ENCODE assay signal across 25 cellular contexts in the genomic region with DNA sequence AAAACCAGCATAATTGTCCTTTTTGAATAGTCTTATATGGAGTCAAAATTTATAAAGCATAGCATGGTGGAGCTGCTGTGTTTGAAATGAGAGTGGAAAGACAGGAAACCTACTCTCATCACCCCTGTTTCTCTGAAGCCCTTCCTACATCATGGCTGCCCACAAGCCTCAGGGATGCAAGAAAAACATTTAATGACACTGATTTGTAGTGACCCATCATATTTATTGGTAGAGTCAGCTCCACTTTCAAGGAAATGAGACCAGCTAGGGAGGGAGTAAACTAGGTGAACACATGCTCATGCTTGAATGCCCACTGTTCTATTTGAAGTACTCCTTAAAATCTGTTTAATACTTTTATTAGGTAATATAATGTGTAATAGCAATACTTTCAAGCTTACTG.
"Had no signal": no experiment of that assay in that cellular context is flagged by ENCODE, and none has a peak within 500 bp of the region (broad histone marks: within the 10 kb centered on the region; RNA-seq: fewer than 3 reads in every experiment).

No MANE protein-coding gene starts in this region.

- H3K79me2 ChIP-seq: hepatocyte had no signal

- H3K4me1 ChIP-seq: foreskin keratinocyte, heart left ventricle, prostate gland, suprapubic skin, transverse colon, upper lobe of right lung, uterus had no signal

- H3K27me3 ChIP-seq: dorsolateral prefrontal cortex, foreskin keratinocyte, gastroesophageal sphincter, heart left ventricle, hepatocyte, neutrophil, sigmoid colon, suprapubic skin, transverse colon, upper lobe of right lung, uterus had no signal

- H2AFZ ChIP-seq: hepatocyte had no signal

- H3K4me1 Mint-ChIP-seq: memory B cell; stimulated activated naive B cell treated with anti-CD40 and anti-IgM and Interleukin-4, amounts not matched to agents 10 μg/mL and 1 μg/mL and 100 μg/mL, for 72 hours; stimulated activated naive CD8-positive, alpha-beta T cell treated with anti-CD3 and anti-CD28 coated beads, Interleukin-15, amount 100 ng/mL, for 72 hours had no signal

- H3K27me3 Mint-ChIP-seq: naive thymus-derived CD4-positive, alpha-beta T cell; stimulated activated naive CD8-positive, alpha-beta T cell treated with anti-CD3 and anti-CD28 coated beads, Interleukin-15, amount 100 ng/mL, for 72 hours had no signal

- H3K36me3 Mint-ChIP-seq: memory B cell; naive thymus-derived CD4-positive, alpha-beta T cell; stimulated activated naive B cell treated with anti-CD40 and anti-IgM and Interleukin-4, amounts not matched to agents 10 μg/mL and 1 μg/mL and 100 μg/mL, for 72 hours had no signal

- H3K27ac ChIP-seq: dorsolateral prefrontal cortex, foreskin keratinocyte, gastroesophageal sphincter, heart left ventricle, hepatocyte, neutrophil, prostate gland, sigmoid colon, suprapubic skin, transverse colon, upper lobe of right lung, uterus had no signal

- H3K9me3 ChIP-seq: gastroesophageal sphincter, heart left ventricle, mucosa of descending colon, neutrophil, prostate gland, sigmoid colon, suprapubic skin, transverse colon, upper lobe of right lung, uterus had no signal

- H3K4me3 Mint-ChIP-seq: memory B cell; naive thymus-derived CD4-positive, alpha-beta T cell; stimulated activated naive B cell treated with anti-CD40 and anti-IgM and Interleukin-4, amounts not matched to agents 10 μg/mL and 1 μg/mL and 100 μg/mL, for 72 hours; stimulated activated naive CD8-positive, alpha-beta T cell treated with anti-CD3 and anti-CD28 coated beads, Interleukin-15, amount 100 ng/mL, for 72 hours had no signal

- DNase-seq: caudate nucleus; effector CD4-positive, alpha-beta T cell; foreskin keratinocyte; heart left ventricle; kidney; mucosa of descending colon; naive thymus-derived CD4-positive, alpha-beta T cell; right cardiac atrium; sigmoid colon; stimulated activated CD4-positive, alpha-beta T cell treated with anti-CD3 and anti-CD28 coated beads, Interleukin-2, amount 100 ng/mL, for 24 hours; stimulated activated CD4-positive, alpha-beta T cell treated with anti-CD3 and anti-CD28 coated beads, Interleukin-4, amount 100 ng/mL, for 4 hours; stimulated activated naive B cell treated with anti-CD40 and anti-IgM and Interleukin-4, amounts not matched to agents 10 μg/mL and 1 μg/mL and 100 μg/mL, for 72 hours; stimulated activated naive CD8-positive, alpha-beta T cell treated with anti-CD3 and anti-CD28 coated beads, Interleukin-15, amount 100 ng/mL, for 72 hours; transverse colon; upper lobe of right lung; uterus had no signal

- H3K36me3 ChIP-seq: gastroesophageal sphincter, heart left ventricle, neutrophil, prostate gland, sigmoid colon, suprapubic skin, transverse colon, upper lobe of right lung, uterus had no signal

- H3K4me2 ChIP-seq: hepatocyte had no signal

- H3K27ac Mint-ChIP-seq: memory B cell; naive thymus-derived CD4-positive, alpha-beta T cell; stimulated activated naive B cell treated with anti-CD40 and anti-IgM and Interleukin-4, amounts not matched to agents 10 μg/mL and 1 μg/mL and 100 μg/mL, for 72 hours; stimulated activated naive CD8-positive, alpha-beta T cell treated with anti-CD3 and anti-CD28 coated beads, Interleukin-15, amount 100 ng/mL, for 72 hours had no signal

- ATAC-seq: foreskin keratinocyte; gastroesophageal sphincter; heart left ventricle; left lobe of liver; mucosa of descending colon; naive thymus-derived CD4-positive, alpha-beta T cell; right cardiac atrium; stimulated activated naive B cell treated with anti-CD40 and anti-IgM and Interleukin-4, amounts not matched to agents 10 μg/mL and 1 μg/mL and 100 μg/mL, for 72 hours; stimulated activated naive CD8-positive, alpha-beta T cell treated with anti-CD3 and anti-CD28 coated beads, Interleukin-15, amount 100 ng/mL, for 72 hours; upper lobe of right lung had no signal

- H3K4me3 ChIP-seq: dorsolateral prefrontal cortex, gastroesophageal sphincter, heart left ventricle, hepatocyte, lung, mucosa of descending colon, prostate gland, sigmoid colon, suprapubic skin, transverse colon, upper lobe of right lung, uterus had no signal
